In the genomic region with DNA sequence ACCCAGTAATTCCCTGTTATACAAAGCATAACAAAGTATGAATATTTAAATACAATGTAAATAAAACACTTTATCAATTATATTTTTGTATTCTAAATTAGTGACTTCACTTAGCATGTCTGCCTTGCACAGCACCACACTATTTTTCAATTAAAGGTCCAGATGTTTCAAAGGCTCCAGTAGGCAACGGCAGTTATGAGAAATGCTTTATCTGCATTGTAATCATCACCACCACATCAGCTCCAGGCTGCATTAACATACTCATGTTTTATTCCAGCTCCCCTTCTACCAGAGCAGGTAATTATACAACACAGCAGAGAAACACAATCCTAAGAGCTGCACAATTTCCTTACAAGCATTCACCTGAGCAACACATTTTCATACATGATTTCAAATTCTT, we compare ENCODE assay signal across 30 cellular contexts.
"Had no signal": no experiment of that assay in that cellular context is flagged by ENCODE, and none has a peak within 500 bp of the region (broad histone marks: within the 10 kb centered on the region; RNA-seq: fewer than 3 reads in every experiment).

No MANE protein-coding gene starts in this region.

- H3K4me3 ChIP-seq: ascending aorta, cardiac muscle cell, K562, MG63, SJCRH30 had no signal

- ATAC-seq: K562, Panc1 had no signal

- DNase-seq: activated B cell treated with CpG ODN at 0.5 μM for 24 hours; activated CD4-positive, alpha-beta memory T cell treated with anti-CD3 and anti-CD28 coated beads for 36 hours; activated CD4-positive, alpha-beta T cell treated with anti-CD3 and anti-CD28 coated beads for 4 hours; activated CD4-positive, alpha-beta T cell treated with anti-CD3 and anti-CD28 coated beads, Interleukin-2, amount 50 U/mL, for 1 hour; activated CD4-positive, CD25-positive, alpha-beta regulatory T cell treated with anti-CD3 and anti-CD28 coated beads, Interleukin-2, amount 50 U/mL, for 72 hours; activated CD8-positive, alpha-beta memory T cell treated with anti-CD3 and anti-CD28 coated beads, Interleukin-2, amount 50 U/mL, for 4 hours; activated effector memory CD4-positive, alpha-beta T cell treated with Interleukin-2 at 50 U/mL for 16 hours; activated naive CD4-positive, alpha-beta T cell; activated naive CD4-positive, alpha-beta T cell treated with anti-CD3 and anti-CD28 coated beads, Interleukin-2, amount 50 U/mL, for 16 hours; activated naive CD8-positive, alpha-beta T cell treated with anti-CD3 and anti-CD28 coated beads for 36 hours; activated T-cell treated with anti-CD3 and anti-CD28 coated beads, Interleukin-2, amount 50 U/mL, for 48 hours; amygdala; MG63; NCI-H1048; NCI-H146; NCI-H187; NCI-H2029 treated with DMSO at 0.1 percent for 48 hours; NCI-H345; NCI-H524 treated with DMSO at 0.1 percent for 48 hours; NCI-H774; SHP77; SJCRH30; SW 1271; T-helper 1 cell; T-helper 2 cell; T-helper 9 cell had no signal

- H3K9me3 ChIP-seq: ascending aorta, MG63, SJCRH30 had no signal

- H3K4me1 ChIP-seq: ascending aorta, SJCRH30 had no signal

- H3K27me3 ChIP-seq: ascending aorta, cardiac muscle cell, MG63, SJCRH30 had no signal

- H3K36me3 ChIP-seq: ascending aorta, cardiac muscle cell, MG63, SJCRH30 had no signal
